Comparison of ENCODE assay signal across 8 cellular contexts in the genomic region with DNA sequence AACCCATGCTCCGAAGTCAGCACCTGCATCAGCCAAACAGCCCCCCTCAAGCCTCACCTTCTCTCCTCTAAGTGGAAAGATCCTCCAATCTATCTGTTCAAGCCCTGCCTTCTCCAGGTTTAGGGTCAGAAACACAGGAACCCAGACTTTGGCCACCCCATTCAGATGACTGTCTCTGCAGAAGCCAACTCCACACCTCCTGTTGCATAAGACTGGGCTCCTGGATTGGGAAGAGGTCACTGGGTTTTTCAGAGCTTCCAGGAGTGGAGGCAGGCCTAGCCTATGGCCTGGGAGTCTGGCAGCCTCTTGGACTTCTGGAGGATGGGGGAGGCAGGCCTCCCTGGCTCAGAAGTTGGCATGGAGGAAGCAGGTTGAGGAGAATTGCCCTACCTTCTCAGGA. TPM values are rescaled to one million over a fixed set of nuclear protein-coding genes. Genes with fewer than 3 reads are reported as not detected.
"Had no signal": no experiment of that assay in that cellular context is flagged by ENCODE, and none has a peak within 500 bp of the region (broad histone marks: within the 10 kb centered on the region; RNA-seq: fewer than 3 reads in every experiment).

No MANE protein-coding gene starts in this region.

- DNase-seq: H9, HCEC 1CT, IMR-90 had no signal

- FAIRE-seq: H1, H54, HTR-8/SVneo, K562 had no signal

- ATAC-seq: GM23338, K562 had no signal

- H3K4me3 ChIP-seq: GM23338, K562 had no signal

RNA-seq across cellular contexts. Expression of a gene that starts 21.5 kb away (rescaled TPM):
- total RNA-seq: IMR-90 had no signal
- polyA plus RNA-seq: IMR-90 had no signal

RNA-seq across cellular contexts. Expression of a gene that starts 55.0 kb away (rescaled TPM):
- total RNA-seq: IMR-90 had no signal
